In genomic region chr6:83065511-83066192, GRCh38 we compare ENCODE assay signal across 8 cellular contexts. TPM values are rescaled to one million over a fixed set of nuclear protein-coding genes. Genes with fewer than 3 reads are reported as not detected.
DNase-seq lines count a peak whose midpoint lies in the region; ATAC-seq and TF ChIP-seq lines count a peak whose summit lies in the region.

TSS of gene UBE3D (minus strand) at chr6:83065841. CDS start at chr6:83065718, 123 bp downstream.

- intact Hi-C loops in testis (cut with DNase I; ENCODE audit: low total_unique reads) = loop anchor here (10.0 kb wide), 1 partner anchor 129 kb away; the partner anchor contains the start of genes PGM3 and RWDD2A

- H3K4me2 ChIP-seq in Karpas-422 (ENCODE audit: low read depth, low read length, poor library complexity, severe bottlenecking) = peak within 1 kb of the TSS; percentile 85

- 1 to 6% methylated on average over 14 to 46 of the region's 48 CpGs for WGBS in testis, 2 donors

- in situ Hi-C loops in G401 (cut with HindIII; ENCODE audit: low sequenced_read_pairs) = loop anchor here (25.0 kb wide), 1 partner anchor 447 kb away; the partner anchor contains the start of gene PRSS35

- H3K27ac ChIP-seq in Karpas-422 (ENCODE audit: low read length) = no peak within 1 kb of the TSS; the same call in 1 of the 2 replicates
- peak within 1 kb of the TSS; percentile 1 to 60 for H3K27ac ChIP-seq in testis

- peak; percentile 80 for DNase-seq in G401 (ENCODE audit: low spot score)
- DNase-seq in Karpas-422 = peak; percentile 95
- DNase-seq in SHP77 treated with DMSO at 0.1 percent for 48 hours (lab: John Stamatoyannopoulos, UW) = peak; percentile 32
- DNase-seq in activated naive CD4-positive, alpha-beta T cell (lab: John Stamatoyannopoulos, UW) = peak; percentile 88 to 95 (median 92)
- peak; percentile 91 for DNase-seq in germinal center (ENCODE audit: low spot score)
- DNase-seq in omental fat pad (ENCODE audit: low spot score) = peak; percentile 90
- DNase-seq in testis = peak; percentile 95

- peak within 1 kb of the TSS; percentile 85 for H3K9ac ChIP-seq in Karpas-422 (ENCODE audit: low read length)

- TF ChIP-seq POLR2A in testis (IDR thresholded peaks at IDR 0.05) = no peak

- peak within 1 kb of the TSS; percentile 98 for H2AFZ ChIP-seq in Karpas-422 (ENCODE audit: low read length)

- H3K27me3 ChIP-seq in Karpas-422 (ENCODE audit: low read length) = no peaks in the 10 kb centered on the region
- no peaks in the 10 kb centered on the region for H3K27me3 ChIP-seq in testis

- TF ChIP-seq CTCF in omental fat pad (IDR thresholded peaks at IDR 0.05) (peak in 2 of 3 donors; percentile 61 to 85), testis (IDR thresholded peaks at IDR 0.05) (peak; percentile 98 to 99 (median 99))

- H3K4me3 ChIP-seq in Karpas-422 (ENCODE audit: low read length) (peak within 1 kb of the TSS; percentile 90), testis (peak within 1 kb of the TSS; percentile 62 to 63)

- H3K9me3 ChIP-seq in Karpas-422 (ENCODE audit: low read length) = no peaks in the 10 kb centered on the region
- H3K9me3 ChIP-seq in testis = no peaks in the 10 kb centered on the region

- H3K4me1 ChIP-seq in Karpas-422 (ENCODE audit: low read length) = peaks cover 72% of the 10 kb centered on the region
- H3K4me1 ChIP-seq in testis = peaks cover 9% of the 10 kb centered on the region

- ATAC-seq in GM21825 (IDR thresholded peaks at IDR 0.05; ENCODE audit: unreplicated experiment) = peak; percentile 63
- ATAC-seq in omental fat pad (ENCODE audit: low FRiP score) = peak; percentile 84

- H3K36me3 ChIP-seq in Karpas-422 (ENCODE audit: insufficient read depth, low read length) = peaks cover 5% of the 10 kb centered on the region; the same call in 1 of the 2 replicates
- H3K36me3 ChIP-seq in testis (ENCODE audit: low read depth, missing control alignments) = no peaks in the 10 kb centered on the region

- no peaks in the 10 kb centered on the region for H3K9me2 ChIP-seq in Karpas-422 (replicated peaks; ENCODE audit: insufficient read depth, low read length)

- H3K79me2 ChIP-seq in Karpas-422 (ENCODE audit: low read length) = peaks cover 80% of the 10 kb centered on the region

- no peaks in the 10 kb centered on the region for H4K20me1 ChIP-seq in Karpas-422 (ENCODE audit: insufficient read depth, low read depth, low read length)

RNA-seq across cellular contexts. Expression of gene UBE3D, which starts in this region (rescaled TPM):
- 11.3 and 13.8 TPM in 2 replicates for total RNA-seq in G401 (2014; rRNA removed; shearing (Covaris generic))
- 25.1 and 25.9 TPM in 2 replicates for total RNA-seq in Karpas-422 (2014; rRNA removed; shearing (Covaris generic); ENCODE audit: low replicate concordance)
- total RNA-seq in omental fat pad (10 to 100 TPM in 1 of 4 donors, 1 to 10 TPM in 3; 6.1 to 17.5 (median 7.5) TPM), testis (10 to 100 TPM; 13.9 to 16.4 TPM)
- 2.4 TPM for polyA plus RNA-seq in testis (ENCODE audit: insufficient read depth, low read depth, low replicate concordance)

Comparison
In these comparisons a context has a peak if more than half of its experiments do, and no peak if none do; other contexts are left out.
1. DNase-seq: peak in every context shown above with its lines; median percentile 95 in Karpas-422; 95 in testis; 92 in activated naive CD4-positive, alpha-beta T cell; 91 in germinal center; 90 in omental fat pad; 80 in G401; 32 in SHP77 treated with DMSO at 0.1 percent for 48 hours.